In the genomic region with DNA sequence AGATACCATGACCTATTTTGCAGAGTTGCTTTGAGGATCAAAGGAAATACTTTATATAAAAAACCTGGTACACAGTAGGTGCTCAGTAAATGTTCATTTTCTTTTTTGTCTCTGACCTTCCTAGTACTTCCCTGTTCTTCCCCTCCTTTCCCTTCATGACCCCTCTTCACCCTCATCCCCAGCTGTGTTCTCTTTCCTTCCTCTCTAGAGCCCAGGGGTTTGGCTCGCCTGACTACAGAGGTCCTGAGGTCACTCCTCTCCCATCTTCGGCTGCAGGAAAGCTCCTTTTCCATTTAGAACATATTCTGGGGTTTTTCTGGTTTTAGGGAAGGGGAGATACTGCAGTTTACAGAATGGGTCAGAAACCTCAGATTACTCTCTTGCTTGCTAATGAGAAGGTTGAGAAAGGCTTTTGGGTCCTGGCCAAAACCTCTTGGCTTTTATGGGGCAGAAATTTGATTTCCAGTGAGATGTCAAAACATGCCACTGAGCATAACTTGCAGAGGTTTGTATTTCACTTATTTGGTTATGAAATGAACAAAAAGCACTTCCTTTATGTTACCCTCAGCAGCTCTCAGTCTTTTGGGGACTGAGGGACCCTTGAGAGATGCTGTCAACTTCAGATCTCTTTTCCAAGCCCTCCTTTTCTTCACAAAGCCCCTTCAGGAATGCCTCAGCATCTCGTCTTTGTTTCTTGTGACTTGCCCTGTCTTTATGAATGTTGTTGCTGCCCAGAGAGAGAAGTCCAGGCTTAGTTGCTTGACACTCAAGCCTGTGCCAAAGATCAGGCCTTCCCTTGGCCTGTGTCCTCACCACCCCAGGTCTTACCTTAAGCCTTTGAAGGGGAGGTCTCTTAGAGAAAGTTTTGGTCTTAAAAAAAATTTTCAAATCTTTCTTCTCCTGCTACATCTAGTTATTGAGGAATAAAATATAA, we compare ENCODE assay signal across 13 cellular contexts.
DNase-seq lines count a peak whose midpoint lies in the region; ATAC-seq and TF ChIP-seq lines count a peak whose summit lies in the region.
"Had no signal": no experiment of that assay in that cellular context is flagged by ENCODE, and none has a peak within 500 bp of the region (broad histone marks: within the 10 kb centered on the region; RNA-seq: fewer than 3 reads in every experiment).

No MANE protein-coding gene starts in this region.

- 41% methylated on average over 3 of the region's 3 CpGs for WGBS in right lobe of liver (ENCODE audit: insufficient coverage, low coverage, low lambda C conversion rate, missing lambda C conversion rate)
- WGBS in tibial nerve, 2 donors = 41 to 46% methylated on average over 3 of the region's 3 CpGs

- peaks cover 0 to 10% (median 3%) of the 10 kb centered on the region in 4 donors for H3K4me1 ChIP-seq in right lobe of liver
- peaks cover 0 to 37% (median 8%) of the 10 kb centered on the region in 4 donors for H3K4me1 ChIP-seq in tibial nerve
- peaks cover 10% of the 10 kb centered on the region for H3K4me1 ChIP-seq in vagina

- H3K9me3 Mint-ChIP-seq in chondrocyte (ENCODE audit: low read depth) (peaks cover 6% of the 10 kb centered on the region), endothelial cell (ENCODE audit: unreplicated experiment) (no peaks in the 10 kb centered on the region)

- no peaks in the 10 kb centered on the region for H3K36me3 Mint-ChIP-seq in chondrocyte (ENCODE audit: low read depth)
- no peaks in the 10 kb centered on the region for H3K36me3 Mint-ChIP-seq in endothelial cell (ENCODE audit: low read depth, unreplicated experiment)

- DNase-seq in MV-4-11 (lab: John Stamatoyannopoulos, UW) (peak; percentile 75), chondrocyte (ENCODE audit: low spot score) (no peak), right lobe of liver (no peak), tibial nerve (ENCODE audit: low spot score in 2 of 2) (peak in 1 of 2 donors; percentile 87), vagina (ENCODE audit: extremely low spot score in 2 of 2) (no peak), NCI-H1436 (lab: John Stamatoyannopoulos, UW) (no peak), endothelial cell (ENCODE audit: low spot score) (no peak)
- DNase-seq: activated CD8-positive, alpha-beta memory T cell treated with anti-CD3 and anti-CD28 coated beads, Interleukin-2, amount 50 U/mL, for 4 hours; aorta; DMS53; PC-3 had no signal

- TF ChIP-seq EP300 in tibial nerve (IDR thresholded peaks at IDR 0.05) = peak in 1 of 2 donors; percentile 54

- H3K36me3 ChIP-seq in right lobe of liver (no peaks in the 10 kb centered on the region), tibial nerve (no peaks in the 10 kb centered on the region), vagina (no peaks in the 10 kb centered on the region)

- TF ChIP-seq CTCF in chondrocyte (IDR thresholded peaks at IDR 0.05) (no peak), right lobe of liver (IDR thresholded peaks at IDR 0.05) (no peak), tibial nerve (IDR thresholded peaks at IDR 0.05) (no peak), vagina (IDR thresholded peaks at IDR 0.05) (no peak), endothelial cell (IDR thresholded peaks at IDR 0.05; ENCODE audit: unreplicated experiment) (no peak)

- H3K27me3 Mint-ChIP-seq in chondrocyte (ENCODE audit: low read depth) (no peaks in the 10 kb centered on the region), endothelial cell (ENCODE audit: unreplicated experiment) (peaks cover 2% of the 10 kb centered on the region)
- H3K27me3 Mint-ChIP-seq: progenitor cell of endocrine pancreas had no signal

- TF ChIP-seq POLR2A in right lobe of liver (IDR thresholded peaks at IDR 0.05) (no peak), tibial nerve (IDR thresholded peaks at IDR 0.05) (no peak), vagina (IDR thresholded peaks at IDR 0.05) (no peak)

- intact Hi-C loops in right lobe of liver (cut with DNase I) (no loop called here), vagina (cut with DNase I) (no loop called here)

- H3K27ac ChIP-seq in right lobe of liver = no peak overlapping the region
- peak overlapping the region in 3 of 4 donors; percentile 43 to 76 (median 59) for H3K27ac ChIP-seq in tibial nerve
- H3K27ac ChIP-seq in vagina = no peak overlapping the region

- no peaks in the 10 kb centered on the region for H3K9me3 ChIP-seq in right lobe of liver
- H3K9me3 ChIP-seq in tibial nerve = no peaks in the 10 kb centered on the region
- no peaks in the 10 kb centered on the region for H3K9me3 ChIP-seq in vagina

- no peak overlapping the region for H3K4me3 Mint-ChIP-seq in chondrocyte (ENCODE audit: unreplicated experiment)
- H3K4me3 Mint-ChIP-seq in endothelial cell (ENCODE audit: unreplicated experiment) = no peak overlapping the region

- peak; percentile 60 to 83 (median 68) for ATAC-seq in right lobe of liver
- ATAC-seq: esophagus mucosa, PC-3 had no signal

- H3K27me3 ChIP-seq in right lobe of liver = no peaks in the 10 kb centered on the region
- no peaks in the 10 kb centered on the region for H3K27me3 ChIP-seq in tibial nerve
- no peaks in the 10 kb centered on the region for H3K27me3 ChIP-seq in vagina

- peaks cover 43% of the 10 kb centered on the region for H3K4me1 Mint-ChIP-seq in chondrocyte (ENCODE audit: low read depth)
- no peaks in the 10 kb centered on the region for H3K4me1 Mint-ChIP-seq in endothelial cell (ENCODE audit: unreplicated experiment)

- H3K27ac Mint-ChIP-seq in chondrocyte (ENCODE audit: unreplicated experiment) (peak overlapping the region; percentile 80), endothelial cell (ENCODE audit: unreplicated experiment) (no peak overlapping the region)
- H3K27ac Mint-ChIP-seq: progenitor cell of endocrine pancreas had no signal

- H3K4me3 ChIP-seq in right lobe of liver (no peak overlapping the region), tibial nerve (no peak overlapping the region), vagina (no peak overlapping the region)

Comparison
In these comparisons a context has a peak if more than half of its experiments do, and no peak if none do; other contexts are left out.
1. H3K27ac ChIP-seq: peak in tibial nerve (3 of 4); none in right lobe of liver (0 of 3) and vagina (single experiment).